Comparison of ENCODE assay signal across 8 cellular contexts in genomic region chr11:10405858-10406592, GRCh38. TPM values are rescaled to one million over a fixed set of nuclear protein-coding genes. Genes with fewer than 3 reads are reported as not detected.
DNase-seq lines count a peak whose midpoint lies in the region; ATAC-seq and TF ChIP-seq lines count a peak whose summit lies in the region.

No MANE protein-coding gene starts in this region.

- no peak overlapping the region for H3K4me3 ChIP-seq in lung

- ATAC-seq in HG02973 (IDR thresholded peaks at IDR 0.05; ENCODE audit: unreplicated experiment), result peak; percentile 59
- peak; percentile 96 for ATAC-seq in WTC11
- peak; percentile 78 for ATAC-seq in lung (ENCODE audit: insufficient read depth, low FRiP score)
- no peak for ATAC-seq in GM21526 (IDR thresholded peaks at IDR 0.05; ENCODE audit: low FRiP score, unreplicated experiment)

- H3K27me3 ChIP-seq in lung (ENCODE audit: control insufficient read depth, insufficient read depth), result no peaks in the 10 kb centered on the region

- no peaks in the 10 kb centered on the region for H3K9me3 ChIP-seq in lung (ENCODE audit: control insufficient read depth in 2 of 2, insufficient read depth in 1 of 2, low read length in 1 of 2)

- peaks cover 0 to 8% of the 10 kb centered on the region in 2 donors for H3K4me1 ChIP-seq in lung (ENCODE audit: control insufficient read depth in 2 of 2, insufficient read depth in 2 of 2, low read length in 2 of 2)

- no peaks in the 10 kb centered on the region; the same call in 1 of the 2 replicates for H3K4me1 Mint-ChIP-seq in WTC11

- no peaks in the 10 kb centered on the region for H3K36me3 ChIP-seq in lung (ENCODE audit: control insufficient read depth in 2 of 2, insufficient read depth in 2 of 2, low read length in 2 of 2)

- CTCF ChIA-PET in WTC11 (lab: Charles Lee), result interaction anchor here (0.5 to 1.3 kb wide), 22 partner anchors 8 to 647 kb away, joined by 3 to 7 read pairs (median 4); partner anchors contain the start of genes IRAG1 and RNF141

- H3K27ac Mint-ChIP-seq in WTC11, result no peak overlapping the region

- TF ChIP-seq CTCF in WTC11 (IDR thresholded peaks at IDR 0.05) (peak; percentile 32; the same call in 1 of the 2 replicates), lung (IDR thresholded peaks at IDR 0.05; ENCODE audit: control extremely low read depth, extremely low read depth) (peak; percentile 77)

- H3K9me3 Mint-ChIP-seq in WTC11, result no peaks in the 10 kb centered on the region

- POLR2A ChIA-PET in WTC11 (lab: Charles Lee), result interaction anchor here (1.3 kb wide), 1 partner anchor 135 kb away, joined by 3 read pairs; the partner anchor contains the start of gene RNF141

- no peak overlapping the region for H3K4me3 Mint-ChIP-seq in WTC11

- WGBS in lung, 2 donors, result 29 to 34% methylated on average over 6 of the region's 6 CpGs

- H3K27me3 Mint-ChIP-seq in WTC11 (ENCODE audit: low read depth), result no peaks in the 10 kb centered on the region

- H3K36me3 Mint-ChIP-seq in WTC11, result no peaks in the 10 kb centered on the region

- DNase-seq in DMS114 treated with DMSO at 0.1 percent for 48 hours (lab: John Stamatoyannopoulos, UW; ENCODE audit: unreplicated experiment) (peak; percentile 56), NCI-H226 (peak; percentile 73), WTC11 (ENCODE audit: low spot score) (peak; percentile 57), lung (ENCODE audit: low spot score) (peak; percentile 69)
- DNase-seq in effector CD4-positive, alpha-beta T cell, result peak; percentile 13
- peak; percentile 17 for DNase-seq in stimulated activated CD8-positive, alpha-beta memory T cell treated with anti-CD3 and anti-CD28 coated beads, Interleukin-12 subunit alpha, Interleukin-12 subunit beta, amount 100 ng/mL, for 24 hours (ENCODE audit: extremely low read depth)

- H3K27ac ChIP-seq in lung (ENCODE audit: low read depth in 1 of 2, low read length in 1 of 2), result no peak overlapping the region

TF ChIP-seq in WTC11, 78 proteins besides CTCF, POLR2A, EP300 and RAD21:
- TF ChIP-seq FOXJ3 (CRISPR knock-in tag; IDR thresholded peaks at IDR 0.05; ENCODE audit: borderline replicate concordance), result no peak
- TF ChIP-seq HMGA2 (CRISPR knock-in tag; IDR thresholded peaks at IDR 0.05), result peak; percentile 69
- TF ChIP-seq TCF7 (CRISPR knock-in tag; IDR thresholded peaks at IDR 0.05; ENCODE audit: low read depth), result no peak
TF ChIP-seq in WTC11: peak in this region for 1.

RNA-seq across cellular contexts. Expression of gene AMPD3, which starts 49.0 kb away (rescaled TPM):
- total RNA-seq in WTC11 (2021), result 5.0 to 7.1 TPM (median 6.4 TPM) in 3 replicates
- 10 to 100 TPM; 20.8 to 27.6 TPM for total RNA-seq in lung
- 10 to 100 TPM in 1 of 2 donors, 1 to 10 TPM in 1; 3.8 to 29.0 TPM for polyA plus RNA-seq in lung

Comparison
In these comparisons a context has a peak if more than half of its experiments do, and no peak if none do; other contexts are left out.
1. DNase-seq: peak in every context shown above with its lines; median percentile 73 in NCI-H226; 69 in lung; 57 in WTC11; 56 in DMS114 treated with DMSO at 0.1 percent for 48 hours; 17 in stimulated activated CD8-positive, alpha-beta memory T cell treated with anti-CD3 and anti-CD28 coated beads, Interleukin-12 subunit alpha, Interleukin-12 subunit beta, amount 100 ng/mL, for 24 hours; 13 in effector CD4-positive, alpha-beta T cell.